Comparison of ENCODE assay signal across 8 cellular contexts in genomic region chr1:116570358-116571214, GRCh38. TPM values are rescaled to one million over a fixed set of nuclear protein-coding genes. Genes with fewer than 3 reads are reported as not detected.
DNase-seq lines count a peak whose midpoint lies in the region; ATAC-seq and TF ChIP-seq lines count a peak whose summit lies in the region.

A gene with protein sequence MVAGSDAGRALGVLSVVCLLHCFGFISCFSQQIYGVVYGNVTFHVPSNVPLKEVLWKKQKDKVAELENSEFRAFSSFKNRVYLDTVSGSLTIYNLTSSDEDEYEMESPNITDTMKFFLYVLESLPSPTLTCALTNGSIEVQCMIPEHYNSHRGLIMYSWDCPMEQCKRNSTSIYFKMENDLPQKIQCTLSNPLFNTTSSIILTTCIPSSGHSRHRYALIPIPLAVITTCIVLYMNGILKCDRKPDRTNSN (minus strand): TSS chr1:116571026. CDS start chr1:116570972, 54 bp downstream.

- intact Hi-C loops in CD4-positive, alpha-beta T cell (cut with DNase I, micrococcal nuclease), result loop anchor here (2.0 to 10.0 kb wide), 8 partner anchors 63 to 794 kb away; partner anchors contain the start of gene MAN1A2 (in 1 of the 2)

- peak; percentile 72 for TF ChIP-seq CTCF in CD4-positive, alpha-beta T cell (IDR thresholded peaks at IDR 0.05)

- peaks cover 18% of the 10 kb centered on the region for H3K4me1 ChIP-seq in effector memory CD4-positive, alpha-beta T cell (ENCODE audit: control insufficient read depth, insufficient read depth, low read length, poor library complexity, severe bottlenecking)

- H3K27ac ChIP-seq in CD4-positive, alpha-beta T cell (ENCODE audit: low read depth, low read length), result peak within 1 kb of the TSS; percentile 72
- peak within 1 kb of the TSS; percentile 93 for H3K27ac ChIP-seq in effector memory CD4-positive, alpha-beta T cell (ENCODE audit: insufficient read depth, low read length, poor library complexity, severe bottlenecking)

- peak within 1 kb of the TSS; percentile 96 for H3K4me3 Mint-ChIP-seq in CD4-positive, alpha-beta T cell
- peak within 1 kb of the TSS; percentile 94 for H3K4me3 Mint-ChIP-seq in memory B cell

- H3K9me3 Mint-ChIP-seq in CD4-positive, alpha-beta T cell, result no peaks in the 10 kb centered on the region
- H3K9me3 Mint-ChIP-seq in memory B cell, result no peaks in the 10 kb centered on the region

- peak within 1 kb of the TSS; percentile 91 for H3K27ac Mint-ChIP-seq in CD4-positive, alpha-beta T cell
- peak within 1 kb of the TSS; percentile 97 for H3K27ac Mint-ChIP-seq in memory B cell

- CTCF ChIA-PET in CD4-positive, alpha-beta T cell (lab: Charles Lee), result interaction anchor here (1.0 to 2.9 kb wide), 6 partner anchors 10 to 72 kb away, joined by 3 to 18 read pairs (median 5); no protein-coding TSS in a partner anchor

- H3K36me3 Mint-ChIP-seq in CD4-positive, alpha-beta T cell (ENCODE audit: low read depth), result peaks cover 7% of the 10 kb centered on the region
- H3K36me3 Mint-ChIP-seq in memory B cell, result peaks cover 2% of the 10 kb centered on the region

- peak; percentile 81 for ATAC-seq in CD4-positive, alpha-beta T cell (ENCODE audit: poor library complexity)
- peak; percentile 50 for ATAC-seq in HG03457 (IDR thresholded peaks at IDR 0.05; ENCODE audit: unreplicated experiment)
- ATAC-seq in memory B cell (ENCODE audit: low read depth), result peak; percentile 79

- POLR2A ChIA-PET in CD4-positive, alpha-beta T cell (lab: Charles Lee), result interaction anchor here (1.6 to 2.0 kb wide), 2 partner anchors 56 to 66 kb away, joined by 7 to 8 read pairs; no protein-coding TSS in a partner anchor

- H3K4me1 Mint-ChIP-seq in CD4-positive, alpha-beta T cell (ENCODE audit: low read depth), result peaks cover 43% of the 10 kb centered on the region
- H3K4me1 Mint-ChIP-seq in memory B cell, result peaks cover 42% of the 10 kb centered on the region

- no peaks in the 10 kb centered on the region for H3K36me3 ChIP-seq in effector memory CD4-positive, alpha-beta T cell (ENCODE audit: control insufficient read depth, insufficient read depth, low read length)

- H3K27me3 ChIP-seq in CD4-positive, alpha-beta T cell (ENCODE audit: control insufficient read depth, insufficient read depth, low read length), result no peaks in the 10 kb centered on the region
- H3K27me3 ChIP-seq in effector memory CD4-positive, alpha-beta T cell (replicated peaks; ENCODE audit: control insufficient read depth, insufficient read depth, low read length, poor library complexity, severe bottlenecking), result no peaks in the 10 kb centered on the region

- DNase-seq in CD4-positive, alpha-beta T cell, result peak; percentile 52 to 79 (median 68)
- DNase-seq in GM19240 (ENCODE audit: insufficient read length, low spot score), result peak; percentile 51
- DNase-seq in NCI-H82 (lab: John Stamatoyannopoulos, UW), result peak; percentile 92
- DNase-seq in activated CD8-positive, alpha-beta memory T cell treated with anti-CD3 and anti-CD28 coated beads for 24 hours, result peak; percentile 92
- peak; percentile 61 to 72 (median 66) for DNase-seq in effector memory CD4-positive, alpha-beta T cell
- DNase-seq in memory B cell (ENCODE audit: low spot score in 2 of 2), result peak; percentile 77 to 79
- peak; percentile 72 for DNase-seq in stimulated activated CD8-positive, alpha-beta memory T cell treated with anti-CD3 and anti-CD28 coated beads, Interleukin-12 subunit alpha, Interleukin-12 subunit beta, amount 100 ng/mL, for 24 hours (ENCODE audit: extremely low read depth)

- no peaks in the 10 kb centered on the region for H3K9me3 ChIP-seq in CD4-positive, alpha-beta T cell (ENCODE audit: control insufficient read depth, low read length)
- no peaks in the 10 kb centered on the region for H3K9me3 ChIP-seq in effector memory CD4-positive, alpha-beta T cell (ENCODE audit: control insufficient read depth, low read length)

- H3K4me3 ChIP-seq in effector memory CD4-positive, alpha-beta T cell (ENCODE audit: insufficient read depth, low read depth, low read length, poor library complexity, severe bottlenecking), result peak within 1 kb of the TSS; percentile 94

- peaks cover 4% of the 10 kb centered on the region for H3K27me3 Mint-ChIP-seq in CD4-positive, alpha-beta T cell
- H3K27me3 Mint-ChIP-seq in memory B cell, result no peaks in the 10 kb centered on the region

RNA-seq across cellular contexts. Expression of the gene that starts here (rescaled TPM):
- total RNA-seq in CD4-positive, alpha-beta T cell, result 1 to 10 TPM; 4.2 to 5.7 TPM

Comparison
In these comparisons a context has a peak if more than half of its experiments do, and no peak if none do; other contexts are left out.
1. Peak in every context shown above with its lines: DNase-seq, ATAC-seq, H3K4me3 ChIP-seq and H3K27ac ChIP-seq.